Comparison of ENCODE assay signal across 24 cellular contexts in the genomic region with DNA sequence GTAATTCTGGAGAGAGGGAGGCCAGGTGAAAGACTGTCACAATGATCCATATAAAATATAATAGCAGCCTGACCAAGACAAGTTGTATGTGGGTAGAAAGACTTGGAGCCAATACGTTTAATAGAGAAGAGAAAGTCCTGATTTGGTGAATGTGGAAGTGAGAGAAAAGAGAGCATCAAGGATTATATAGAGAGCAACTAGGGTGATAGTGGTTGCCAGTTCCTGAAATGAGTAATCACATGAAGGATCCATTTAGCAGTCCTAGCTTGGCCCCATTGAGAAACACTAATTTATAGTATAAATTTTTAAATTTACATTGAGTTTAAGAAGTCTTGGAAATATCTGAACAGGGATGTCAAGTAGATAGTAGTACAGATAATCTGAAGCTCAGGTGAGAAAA.
"Had no signal": no experiment of that assay in that cellular context is flagged by ENCODE, and none has a peak within 500 bp of the region (broad histone marks: within the 10 kb centered on the region; RNA-seq: fewer than 3 reads in every experiment).

No MANE protein-coding gene starts in this region.

- H3K27me3 Mint-ChIP-seq: dendritic cell treated with granulocyte-macrophage colony-stimulating factor and Interleukin-4, amounts not matched to agents 40 ng/mL and 50 ng/mL, for 4 days; effector memory CD8-positive, alpha-beta T cell had no signal

- ATAC-seq: effector memory CD8-positive, alpha-beta T cell; esophagus mucosa; gastrocnemius medialis; heart right ventricle; left cardiac atrium; left lung; left ventricle myocardium superior; lower lobe of right lung; mucosa of descending colon had no signal

- H3K4me1 ChIP-seq: colonic mucosa, esophagus squamous epithelium, gastrocnemius medialis, heart right ventricle, left lung, lower lobe of right lung had no signal

- H3K4me1 Mint-ChIP-seq: mesothelial cell of epicardium, naive B cell had no signal

- H3K9me3 Mint-ChIP-seq: dendritic cell treated with granulocyte-macrophage colony-stimulating factor and Interleukin-4, amounts not matched to agents 40 ng/mL and 50 ng/mL, for 4 days; effector memory CD8-positive, alpha-beta T cell; endodermal cell had no signal

- H3K4me3 Mint-ChIP-seq: dendritic cell treated with granulocyte-macrophage colony-stimulating factor and Interleukin-4, amounts not matched to agents 40 ng/mL and 50 ng/mL, for 4 days; effector memory CD8-positive, alpha-beta T cell; endodermal cell; mesothelial cell of epicardium; naive B cell had no signal

- H3K27me3 ChIP-seq: colonic mucosa, esophagus squamous epithelium, gastrocnemius medialis, heart right ventricle, left lung had no signal

- H3K27ac Mint-ChIP-seq: dendritic cell treated with granulocyte-macrophage colony-stimulating factor and Interleukin-4, amounts not matched to agents 40 ng/mL and 50 ng/mL, for 4 days; effector memory CD8-positive, alpha-beta T cell; endodermal cell; mesothelial cell of epicardium had no signal

- H3K9me3 ChIP-seq: colonic mucosa, esophagus squamous epithelium, gastrocnemius medialis, heart right ventricle, left lung, lower lobe of right lung, mucosa of descending colon had no signal

- H3K36me3 ChIP-seq: colonic mucosa, gastrocnemius medialis, lower lobe of right lung had no signal

- DNase-seq: colonic mucosa; cortex of kidney; effector CD8-positive, alpha-beta T cell; effector memory CD8-positive, alpha-beta T cell; endodermal cell; erythroblast; esophagus squamous epithelium; foreskin fibroblast; foreskin melanocyte; gastrocnemius medialis; glutamatergic neuron; head of caudate nucleus; heart right ventricle; hippocampal formation; left cardiac atrium; left lung; left ventricle myocardium superior; lower lobe of right lung; mesenchymal stem cell; mucosa of descending colon; naive B cell had no signal

- H3K4me3 ChIP-seq: colonic mucosa, esophagus squamous epithelium, gastrocnemius medialis, heart right ventricle, left lung, lower lobe of right lung, mucosa of descending colon had no signal
